In genomic region chr3:129239992-129240391, GRCh38 we compare ENCODE assay signal across 15 cellular contexts. TPM values are rescaled to one million over a fixed set of nuclear protein-coding genes. Genes with fewer than 3 reads are reported as not detected.
A peak's percentile ranks its signal among the peaks of the same experiment; 100 is the strongest.
DNase-seq lines count a peak whose midpoint lies in the region; ATAC-seq and TF ChIP-seq lines count a peak whose summit lies in the region.
"Had no signal": no experiment of that assay in that cellular context is flagged by ENCODE, and none has a peak within 500 bp of the region (broad histone marks: within the 10 kb centered on the region; RNA-seq: fewer than 3 reads in every experiment).

No MANE protein-coding gene starts in this region.

- H3K9ac ChIP-seq in NT2/D1 (ENCODE audit: insufficient read length, low read depth) = no peak overlapping the region
- H3K9ac ChIP-seq: KMS-11, SK-N-SH had no signal

- H3K27me3 ChIP-seq in heart left ventricle (no peaks in the 10 kb centered on the region), right cardiac atrium (ENCODE audit: control insufficient read depth, insufficient read depth) (no peaks in the 10 kb centered on the region), NT2/D1 (ENCODE audit: insufficient read depth, insufficient read length) (no peaks in the 10 kb centered on the region), esophagus (ENCODE audit: control insufficient read depth in 1 of 2, insufficient read depth in 2 of 2, low read length in 2 of 2) (no peaks in the 10 kb centered on the region), suprapubic skin (no peaks in the 10 kb centered on the region), BE2C (no peaks in the 10 kb centered on the region)

- H3K9me3 ChIP-seq in heart left ventricle (no peaks in the 10 kb centered on the region), right cardiac atrium (ENCODE audit: control insufficient read depth, low read length) (no peaks in the 10 kb centered on the region), NT2/D1 (ENCODE audit: insufficient read depth, low read length) (no peaks in the 10 kb centered on the region), esophagus (ENCODE audit: control insufficient read depth in 2 of 2, insufficient read depth in 1 of 2, low read depth in 1 of 2, low read length in 1 of 2) (no peaks in the 10 kb centered on the region), suprapubic skin (no peaks in the 10 kb centered on the region), BE2C (no peaks in the 10 kb centered on the region)
- H3K9me3 ChIP-seq: SK-N-SH had no signal

- 61 to 78% (median 74%) methylated on average over 6 of the region's 6 CpGs for WGBS in heart left ventricle, 4 donors
- 72% methylated on average over 6 of the region's 6 CpGs for WGBS in right cardiac atrium
- WGBS in esophagus, 2 donors = 67 to 72% methylated on average over 6 of the region's 6 CpGs
- WGBS in suprapubic skin = 84% methylated on average over 6 of the region's 6 CpGs

- H3K27ac ChIP-seq in heart left ventricle (peak overlapping the region in 10 of 12 donors; percentile 38 to 93 (median 50)), right cardiac atrium (ENCODE audit: low read length) (no peak overlapping the region), esophagus (ENCODE audit: low read depth in 2 of 2, low read length in 1 of 2) (peak overlapping the region; percentile 69 to 84), suprapubic skin (peak overlapping the region; percentile 81)
- H3K27ac ChIP-seq: KMS-11 had no signal

- intact Hi-C loops in heart left ventricle (cut with DNase I) (loop anchor here in 4 of 10 donors (2.0 to 10.0 kb wide), 4 partner anchors 63 to 268 kb away; no protein-coding TSS in a partner anchor), right cardiac atrium (cut with DNase I) (loop anchor here in 2 of 4 donors (5.0 to 10.0 kb wide), 2 partner anchors 73 to 185 kb away; no protein-coding TSS in a partner anchor)

- H3K4me3 ChIP-seq in heart left ventricle = no peak overlapping the region
- no peak overlapping the region for H3K4me3 ChIP-seq in right cardiac atrium (ENCODE audit: low read length)
- H3K4me3 ChIP-seq in NT2/D1 (ENCODE audit: insufficient read length, low read depth) = no peak overlapping the region
- no peak overlapping the region for H3K4me3 ChIP-seq in esophagus (ENCODE audit: low read depth in 1 of 2, low read length in 2 of 2)
- H3K4me3 ChIP-seq in suprapubic skin = no peak overlapping the region
- H3K4me3 ChIP-seq in BE2C (ENCODE audit: low read depth, low read length) = no peak overlapping the region

- H3K4me1 ChIP-seq in heart left ventricle = peaks cover 0 to 47% (median 6%) of the 10 kb centered on the region in 12 donors
- peaks cover 2% of the 10 kb centered on the region for H3K4me1 ChIP-seq in right cardiac atrium (ENCODE audit: control insufficient read depth, insufficient read depth, low read length)
- H3K4me1 ChIP-seq in NT2/D1 (ENCODE audit: insufficient read depth, insufficient read length) = no peaks in the 10 kb centered on the region
- peaks cover 3 to 7% of the 10 kb centered on the region in 2 donors for H3K4me1 ChIP-seq in esophagus (ENCODE audit: control insufficient read depth in 2 of 2, insufficient read depth in 2 of 2, low read length in 1 of 2)
- H3K4me1 ChIP-seq in suprapubic skin = peaks cover 28% of the 10 kb centered on the region
- H3K4me1 ChIP-seq in BE2C = no peaks in the 10 kb centered on the region

- H3K36me3 ChIP-seq in heart left ventricle (no peaks in the 10 kb centered on the region), NT2/D1 (ENCODE audit: insufficient read depth, insufficient read length, low read length) (no peaks in the 10 kb centered on the region), esophagus (ENCODE audit: control insufficient read depth in 2 of 2, insufficient read depth in 2 of 2, low read length in 1 of 2) (no peaks in the 10 kb centered on the region), suprapubic skin (no peaks in the 10 kb centered on the region), BE2C (no peaks in the 10 kb centered on the region)

- ATAC-seq in heart left ventricle (no peak), right cardiac atrium (no peak), HG02610 (IDR thresholded peaks at IDR 0.05; ENCODE audit: unreplicated experiment) (no peak)

- DNase-seq in heart left ventricle (no peak), right cardiac atrium (no peak), NT2/D1 (ENCODE audit: low read depth, low spot score) (peak; percentile 38), suprapubic skin (ENCODE audit: low spot score in 2 of 2) (no peak), NCI-H2029 treated with DMSO at 0.1 percent for 48 hours (lab: John Stamatoyannopoulos, UW) (no peak), BE2C (no peak)
- DNase-seq: activated naive CD4-positive, alpha-beta T cell treated with anti-CD3 and anti-CD28 coated beads, Interleukin-2, amount 50 U/mL, for 16 hours; DMS 273 treated with DMSO at 0.1 percent for 48 hours; effector CD4-positive, alpha-beta T cell; NCI-H1436 treated with DMSO at 0.1 percent for 48 hours; NCI-H345; SK-N-SH had no signal

- no peak for TF ChIP-seq EP300 in suprapubic skin (IDR thresholded peaks at IDR 0.05)

- TF ChIP-seq CTCF in heart left ventricle (IDR thresholded peaks at IDR 0.05) (no peak), suprapubic skin (IDR thresholded peaks at IDR 0.05) (no peak), BE2C (IDR thresholded peaks at IDR 0.05; ENCODE audit: low read depth, low read length) (no peak)

- TF ChIP-seq POLR2A in heart left ventricle (IDR thresholded peaks at IDR 0.05) = no peak
- no peak for TF ChIP-seq POLR2A in suprapubic skin (IDR thresholded peaks at IDR 0.05)

RNA-seq across cellular contexts. Expression of gene COPG1, which starts 9.4 kb away (rescaled TPM):
- total RNA-seq in heart left ventricle (100 to 1,000 TPM in 4 of 9 donors, 10 to 100 TPM in 5; 78.6 to 121 (median 93.9) TPM), right cardiac atrium (100 to 1,000 TPM in 3 of 4 donors, 10 to 100 TPM in 1; 76.3 to 133 (median 108) TPM), suprapubic skin (10 to 100 TPM; 77.1 to 95.3 (median 88.6) TPM)
- polyA plus RNA-seq in heart left ventricle (100 to 1,000 TPM in 1 of 2 donors, 10 to 100 TPM in 1; 82.3 to 115 TPM), right cardiac atrium (83.2 TPM), esophagus (10 to 100 TPM; 75.6 TPM)
- 137 TPM for polyA plus RNA-seq in BE2C (2012; ENCODE audit: insufficient read depth, insufficient read length, low read depth)

RNA-seq across cellular contexts. Expression of gene HMCES, which starts 38.7 kb away (rescaled TPM):
- total RNA-seq in heart left ventricle (10 to 100 TPM; 30.0 to 46.3 (median 37.7) TPM), right cardiac atrium (10 to 100 TPM; 38.0 to 53.2 (median 42.3) TPM), suprapubic skin (10 to 100 TPM; 25.1 to 34.5 (median 32.7) TPM)
- polyA plus RNA-seq in heart left ventricle (10 to 100 TPM; 30.7 to 46.6 TPM), right cardiac atrium (37.0 TPM), esophagus (10 to 100 TPM; 26.3 to 31.3 TPM)
- 58.8 TPM for polyA plus RNA-seq in BE2C (2012; ENCODE audit: insufficient read depth, insufficient read length, low read depth)

RNA-seq across cellular contexts. Expression of gene CNBP, which starts 56.3 kb away (rescaled TPM):
- total RNA-seq in heart left ventricle = 100 to 1,000 TPM; 388 to 743 (median 512) TPM
- 100 to 1,000 TPM; 376 to 501 TPM for polyA plus RNA-seq in heart left ventricle
- total RNA-seq in right cardiac atrium = 100 to 1,000 TPM; 368 to 537 (median 429) TPM
- polyA plus RNA-seq in right cardiac atrium = 453 TPM
- polyA plus RNA-seq in esophagus = 100 to 1,000 TPM; 287 to 351 TPM
- 100 to 1,000 TPM; 361 to 504 (median 408) TPM for total RNA-seq in suprapubic skin
- polyA plus RNA-seq in BE2C (2012; ENCODE audit: insufficient read depth, insufficient read length, low read depth) = 597 TPM
